ENCODE assay signal across 12 cellular contexts in genomic region chr15:65738649-65739048, GRCh38.
"Had no signal": no experiment of that assay in that cellular context is flagged by ENCODE, and none has a peak within 500 bp of the region (broad histone marks: within the 10 kb centered on the region; RNA-seq: fewer than 3 reads in every experiment).

No MANE protein-coding gene starts in this region.

- H3K27ac ChIP-seq: gastrocnemius medialis, psoas muscle, upper lobe of right lung had no signal

- DNase-seq: activated CD4-positive, alpha-beta T cell treated with anti-CD3 and anti-CD28 coated beads for 1 hour; activated CD4-positive, alpha-beta T cell treated with anti-CD3 and anti-CD28 coated beads, Interleukin-2, amount 50 U/mL, for 48 hours; activated gamma-delta T cell; activated T-cell treated with anti-CD3 and anti-CD28 coated beads, Interleukin-2, amount 50 U/mL, for 48 hours; amygdala; cerebellar nuclear complex; gastrocnemius medialis; kidney glomerular epithelial cell; psoas muscle; stimulated activated CD4-positive, alpha-beta T cell treated with anti-CD3 and anti-CD28 coated beads, Interleukin-4, amount 100 ng/mL, for 1 hour; upper lobe of right lung had no signal

- H3K4me3 ChIP-seq: gastrocnemius medialis, psoas muscle, upper lobe of right lung had no signal

- H3K4me1 ChIP-seq: gastrocnemius medialis, psoas muscle, upper lobe of right lung had no signal

- ATAC-seq: gastrocnemius medialis, psoas muscle, sciatic nerve, upper lobe of right lung had no signal

- H3K9me3 ChIP-seq: gastrocnemius medialis, psoas muscle, upper lobe of right lung had no signal

- H3K27me3 ChIP-seq: gastrocnemius medialis, upper lobe of right lung had no signal
